ENCODE assay signal across 37 cellular contexts in genomic region chr5:35091734-35092133, GRCh38. TPM values are rescaled to one million over a fixed set of nuclear protein-coding genes. Genes with fewer than 3 reads are reported as not detected.
"Had no signal": no experiment of that assay in that cellular context is flagged by ENCODE, and none has a peak within 500 bp of the region (broad histone marks: within the 10 kb centered on the region; RNA-seq: fewer than 3 reads in every experiment).

No MANE protein-coding gene starts in this region.

- ATAC-seq: activated CD4-positive, CD25-positive, alpha-beta regulatory T cell treated with anti-CD3 and anti-CD28 coated beads, Interleukin-2, amount 50 U/mL, for 24 hours; activated CD8-positive, alpha-beta T cell treated with anti-CD3 and anti-CD28 coated beads for 36 hours; activated T-cell treated with anti-CD3 and anti-CD28 coated beads, Interleukin-2, amount 50 U/mL, for 4 hours; activated T-helper 17 cell treated with anti-CD3 and anti-CD28 coated beads, Interleukin-2, amount 50 U/mL, for 72 hours; body of pancreas; effector memory CD8-positive, alpha-beta T cell; gastrocnemius medialis; T-helper 17 cell had no signal

- H3K4me3 Mint-ChIP-seq: activated B cell treated with CpG ODN at 0.5 μM for 24 hours; activated CD8-positive, alpha-beta T cell treated with anti-CD3 and anti-CD28 coated beads for 36 hours; activated naive CD8-positive, alpha-beta T cell; activated T-cell treated with anti-CD3 and anti-CD28 coated beads, Interleukin-2, amount 50 U/mL, for 4 hours; activated T-helper 17 cell treated with anti-CD3 and anti-CD28 coated beads, Interleukin-2, amount 50 U/mL, for 72 hours; effector memory CD8-positive, alpha-beta T cell; T-helper 17 cell; T-helper 2 cell treated with Interferon-gamma antibody and Interleukin-4, amounts not matched to agents 5 μg/mL and 100 μg/mL, for 36 hours had no signal

- H3K4me1 ChIP-seq: esophagus squamous epithelium, gastrocnemius medialis had no signal

- H3K9me3 ChIP-seq: body of pancreas, esophagus squamous epithelium, gastrocnemius medialis had no signal

- H3K4me1 Mint-ChIP-seq: activated B cell treated with CpG ODN at 0.5 μM for 24 hours; activated T-helper 17 cell treated with anti-CD3 and anti-CD28 coated beads, Interleukin-2, amount 50 U/mL, for 72 hours had no signal

- H3K27ac Mint-ChIP-seq: activated B cell treated with CpG ODN at 0.5 μM for 24 hours; activated CD8-positive, alpha-beta T cell treated with anti-CD3 and anti-CD28 coated beads for 36 hours; activated naive CD8-positive, alpha-beta T cell; activated T-helper 17 cell treated with anti-CD3 and anti-CD28 coated beads, Interleukin-2, amount 50 U/mL, for 72 hours; effector memory CD8-positive, alpha-beta T cell; T-helper 17 cell; T-helper 2 cell treated with Interferon-gamma antibody and Interleukin-4, amounts not matched to agents 5 μg/mL and 100 μg/mL, for 36 hours had no signal

- H3K4me3 ChIP-seq: body of pancreas, esophagus squamous epithelium, gastrocnemius medialis had no signal

- DNase-seq: activated B cell treated with CpG ODN at 0.5 μM for 24 hours; activated CD4-positive, alpha-beta T cell treated with anti-CD3 and anti-CD28 coated beads for 48 hours; activated CD4-positive, alpha-beta T cell treated with anti-CD3 and anti-CD28 coated beads, Interleukin-2, amount 50 U/mL, for 1 hour; activated CD4-positive, alpha-beta T cell treated with anti-CD3 and anti-CD28 coated beads, Interleukin-2, amount 50 U/mL, for 48 hours; activated CD8-positive, alpha-beta memory T cell treated with anti-CD3 and anti-CD28 coated beads for 24 hours; activated CD8-positive, alpha-beta T cell treated with anti-CD3 and anti-CD28 coated beads for 36 hours; activated effector memory CD4-positive, alpha-beta T cell treated with Interleukin-2 at 50 U/mL for 16 hours; activated gamma-delta T cell treated with Interleukin-2 at 50 U/mL for 16 hours; activated naive CD4-positive, alpha-beta T cell treated with anti-CD3 and anti-CD28 coated beads, Interleukin-2, amount 50 U/mL, for 16 hours; activated naive CD4-positive, alpha-beta T cell treated with Interleukin-2 at 50 U/mL for 16 hours; activated T-cell treated with anti-CD3 and anti-CD28 coated beads, Interleukin-2, amount 50 U/mL, for 4 hours; amniotic stem cell; anterior cingulate cortex; body of pancreas; caudate nucleus; cortex of kidney; dermis blood vessel endothelial cell; effector CD4-positive, alpha-beta T cell; effector memory CD8-positive, alpha-beta T cell; esophagus squamous epithelium; foreskin fibroblast; gastrocnemius medialis; glutamatergic neuron; T-helper 1 cell; T-helper 17 cell; T1000; WERI-Rb-1 had no signal

- H3K27me3 Mint-ChIP-seq: activated naive CD8-positive, alpha-beta T cell had no signal

- H3K36me3 ChIP-seq: esophagus squamous epithelium, gastrocnemius medialis, WERI-Rb-1 had no signal

- H3K9me3 Mint-ChIP-seq: activated B cell treated with CpG ODN at 0.5 μM for 24 hours; activated CD8-positive, alpha-beta T cell treated with anti-CD3 and anti-CD28 coated beads for 36 hours; activated T-cell treated with anti-CD3 and anti-CD28 coated beads, Interleukin-2, amount 50 U/mL, for 4 hours; activated T-helper 17 cell treated with anti-CD3 and anti-CD28 coated beads, Interleukin-2, amount 50 U/mL, for 72 hours; effector memory CD8-positive, alpha-beta T cell; T-helper 2 cell treated with Interferon-gamma antibody and Interleukin-4, amounts not matched to agents 5 μg/mL and 100 μg/mL, for 36 hours had no signal

- H3K27me3 ChIP-seq: body of pancreas, esophagus squamous epithelium, gastrocnemius medialis had no signal

- H3K36me3 Mint-ChIP-seq: activated naive CD8-positive, alpha-beta T cell had no signal

- H3K27ac ChIP-seq: body of pancreas, epithelial cell of prostate, esophagus squamous epithelium, gastrocnemius medialis, WERI-Rb-1 had no signal

RNA-seq across cellular contexts. Expression of gene AGXT2, which starts 44.0 kb away (rescaled TPM):
- total RNA-seq: activated B cell treated with CpG ODN at 0.5 μM for 24 hours; activated CD8-positive, alpha-beta T cell treated with anti-CD3 and anti-CD28 coated beads for 36 hours; activated T-cell treated with anti-CD3 and anti-CD28 coated beads, Interleukin-2, amount 50 U/mL, for 4 hours; activated T-helper 17 cell treated with anti-CD3 and anti-CD28 coated beads, Interleukin-2, amount 50 U/mL, for 72 hours; body of pancreas; chondrocyte; dermis blood vessel endothelial cell; endothelial cell of umbilical vein; esophagus squamous epithelium; fibroblast of lung; T-helper 17 cell had no signal
- polyA plus RNA-seq: adipose tissue, endothelial cell of umbilical vein, esophagus, fibroblast of lung had no signal
